ENCODE assay signal across 1 cellular context in the genomic region with DNA sequence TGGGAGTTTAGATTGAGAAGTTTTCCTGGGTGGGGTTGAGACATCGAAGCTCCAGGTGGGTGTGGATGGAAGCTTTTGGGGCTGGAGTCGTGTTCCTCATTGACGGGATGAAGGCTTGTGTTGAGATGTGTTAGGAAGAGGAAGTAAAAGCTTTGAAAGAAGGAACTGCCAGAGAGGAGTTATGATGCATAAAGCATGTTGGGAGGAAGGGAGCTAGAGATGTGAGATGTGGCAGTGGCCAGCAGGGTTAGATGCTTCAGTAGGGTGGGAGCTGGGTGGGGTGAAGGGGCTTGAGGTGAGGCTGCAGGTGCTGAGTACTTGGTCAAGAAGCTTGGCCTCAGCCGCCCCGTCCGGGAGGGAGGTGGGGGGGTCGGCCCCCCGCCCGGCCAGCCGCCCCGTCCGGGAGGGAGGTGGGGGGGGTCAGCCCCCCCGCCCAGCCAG.
TF ChIP-seq lines count a peak whose summit lies in the region.

No MANE protein-coding gene starts in this region.

TF ChIP-seq in GM12878, 131 proteins besides CTCF, POLR2A, EP300 and RAD21:
- TF ChIP-seq ZNF24 (IDR thresholded peaks at IDR 0.05): no peak
- peak; percentile 64; the same call in 1 of the 2 replicates for TF ChIP-seq SPI1 (IDR thresholded peaks at IDR 0.05; ENCODE audit: borderline replicate concordance, insufficient read depth, low read depth, low read length)
